8 cellular contexts compared by ENCODE assay signal in genomic region chr19:3625996-3626472, GRCh38. TPM values are rescaled to one million over a fixed set of nuclear protein-coding genes. Genes with fewer than 3 reads are reported as not detected.
A peak's percentile ranks its signal among the peaks of the same experiment; 100 is the strongest.
DNase-seq lines count a peak whose midpoint lies in the region; ATAC-seq, FAIRE-seq and TF ChIP-seq lines count a peak whose summit lies in the region.

No MANE protein-coding gene starts in this region.

- peaks cover 17% of the 10 kb centered on the region for H3K36me3 ChIP-seq in HUES64 (ENCODE audit: insufficient read depth, low read length)
- peaks cover 14% of the 10 kb centered on the region for H3K36me3 ChIP-seq in brain microvascular endothelial cell (replicated peaks)
- peaks cover 0 to 25% of the 10 kb centered on the region in 2 donors for H3K36me3 ChIP-seq in lung (ENCODE audit: control insufficient read depth in 2 of 2, insufficient read depth in 2 of 2, low read length in 2 of 2)

- peak overlapping the region; percentile 98 for H3K27ac ChIP-seq in HUES64 (ENCODE audit: low read depth, low read length)
- H3K27ac ChIP-seq in brain microvascular endothelial cell: peak overlapping the region; percentile 89
- peak overlapping the region; percentile 92 to 99 for H3K27ac ChIP-seq in lung (ENCODE audit: low read depth in 1 of 2, low read length in 1 of 2)

- ATAC-seq in GM18517 (IDR thresholded peaks at IDR 0.05; ENCODE audit: unreplicated experiment) (peak; percentile 13), lung (ENCODE audit: insufficient read depth, low FRiP score) (no peak), HG02970 (IDR thresholded peaks at IDR 0.05; ENCODE audit: low FRiP score, unreplicated experiment) (no peak), HG02885 (IDR thresholded peaks at IDR 0.05; ENCODE audit: poor library complexity, unreplicated experiment) (no peak)

- in situ Hi-C loops in brain microvascular endothelial cell (cut with HindIII; ENCODE audit: low pct_ligation_motif_present, low sequenced_read_pairs): no loop called here

- FAIRE-seq in urothelium cell line (lab: Jason Lieb, UNC) (no peak), D721Med (lab: Jason Lieb, UNC) (no peak)

- 2% methylated on average over 21 of the region's 21 CpGs for WGBS in HUES64
- 1 to 2% methylated on average over 21 of the region's 21 CpGs for WGBS in lung, 2 donors

- H3K4me1 ChIP-seq in HUES64 (ENCODE audit: insufficient read depth, low read length) (no peaks in the 10 kb centered on the region), lung (ENCODE audit: control insufficient read depth in 2 of 2, insufficient read depth in 2 of 2, low read length in 2 of 2) (peaks cover 3 to 10% of the 10 kb centered on the region in 2 donors)

- H3K9me3 ChIP-seq in HUES64 (ENCODE audit: insufficient read depth, low read depth, low read length): no peaks in the 10 kb centered on the region
- no peaks in the 10 kb centered on the region for H3K9me3 ChIP-seq in lung (ENCODE audit: control insufficient read depth in 2 of 2, insufficient read depth in 1 of 2, low read length in 1 of 2)

- H3K4me3 ChIP-seq in HUES64 (ENCODE audit: low read length): peak overlapping the region; percentile 94
- H3K4me3 ChIP-seq in brain microvascular endothelial cell (ENCODE audit: low read depth, low read length): peak overlapping the region; percentile 86
- H3K4me3 ChIP-seq in lung: peak overlapping the region; percentile 90

- H3K27me3 ChIP-seq in HUES64 (ENCODE audit: insufficient read depth, low read length) (no peaks in the 10 kb centered on the region), brain microvascular endothelial cell (replicated peaks) (no peaks in the 10 kb centered on the region), lung (ENCODE audit: control insufficient read depth, insufficient read depth) (no peaks in the 10 kb centered on the region)

- no peak for DNase-seq in brain microvascular endothelial cell
- DNase-seq in lung (ENCODE audit: low spot score): no peak
- no peak for DNase-seq in urothelium cell line (ENCODE audit: low spot score)
- no peak for DNase-seq in D721Med (ENCODE audit: insufficient read length, low spot score)

- H3K9ac ChIP-seq in HUES64 (ENCODE audit: low read depth, low read length): peak overlapping the region; percentile 87

- TF ChIP-seq CTCF in brain microvascular endothelial cell (IDR thresholded peaks at IDR 0.05; ENCODE audit: low read depth, low read length, missing control alignments): no peak
- TF ChIP-seq CTCF in lung (IDR thresholded peaks at IDR 0.05; ENCODE audit: control extremely low read depth, extremely low read depth): no peak
- TF ChIP-seq CTCF in D721Med (IDR thresholded peaks at IDR 0.05; ENCODE audit: insufficient read depth, missing control alignments): no peak

RNA-seq across cellular contexts. Expression of gene CACTIN, which starts 0.6 kb away (rescaled TPM):
- 20.4 TPM for polyA plus RNA-seq in HUES64 (2013, experiment 1 of 2)
- 19.5 TPM for polyA plus RNA-seq in HUES64 (2013, experiment 2 of 2)
- 10 to 100 TPM; 18.4 to 23.4 TPM for total RNA-seq in lung
- 10 to 100 TPM; 16.7 to 19.1 TPM for polyA plus RNA-seq in lung

RNA-seq across cellular contexts. Expression of gene TBXA2R, which starts 19.4 kb away (rescaled TPM):
- polyA plus RNA-seq in HUES64 (2013, experiment 1 of 2): 0.70 TPM
- polyA plus RNA-seq in HUES64 (2013, experiment 2 of 2): 0.38 TPM
- 1 to 10 TPM; 2.8 to 7.6 TPM for total RNA-seq in lung
- polyA plus RNA-seq in lung: 1 to 10 TPM; 2.5 to 4.3 TPM

RNA-seq across cellular contexts. Expression of gene GIPC3, which starts 40.8 kb away (rescaled TPM):
- 0.40 TPM for polyA plus RNA-seq in HUES64 (2013, experiment 1 of 2)
- polyA plus RNA-seq in HUES64 (2013, experiment 2 of 2): 0.63 TPM
- total RNA-seq in lung: 1 to 10 TPM; 1.9 to 2.1 TPM
- polyA plus RNA-seq in lung: 1 to 10 TPM; 1.6 to 1.8 TPM

RNA-seq across cellular contexts. Expression of gene HMG20B, which starts 53.3 kb away (rescaled TPM):
- 50.4 TPM for polyA plus RNA-seq in HUES64 (2013, experiment 1 of 2)
- polyA plus RNA-seq in HUES64 (2013, experiment 2 of 2): 58.9 TPM
- total RNA-seq in lung: 10 to 100 TPM; 60.2 to 91.3 TPM
- polyA plus RNA-seq in lung: 10 to 100 TPM; 51.1 to 93.4 TPM
